Comparison of ENCODE assay signal across 15 cellular contexts in the genomic region with DNA sequence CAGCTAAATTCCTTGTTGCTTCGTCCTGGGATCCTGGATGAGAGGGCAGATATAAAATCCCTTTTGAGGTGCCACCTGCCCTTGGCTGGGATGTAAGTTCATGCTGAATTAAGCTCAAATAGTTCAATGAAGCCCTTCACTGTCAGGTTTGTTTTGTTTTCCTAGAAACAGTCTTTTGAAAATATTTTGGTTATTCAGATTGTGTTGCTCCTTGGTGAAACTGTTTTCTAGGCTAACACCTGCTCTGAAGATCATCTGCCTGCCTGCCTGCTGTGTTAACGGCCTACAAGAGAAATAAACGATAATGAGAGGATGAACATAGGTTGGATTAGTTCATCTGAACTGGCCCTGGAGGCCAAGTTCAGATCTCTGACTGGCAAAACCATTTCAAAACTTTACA.
DNase-seq lines count a peak whose midpoint lies in the region; ATAC-seq and TF ChIP-seq lines count a peak whose summit lies in the region.
"Had no signal": no experiment of that assay in that cellular context is flagged by ENCODE, and none has a peak within 500 bp of the region (broad histone marks: within the 10 kb centered on the region; RNA-seq: fewer than 3 reads in every experiment).

No MANE protein-coding gene starts in this region.

- H3K4me3 Mint-ChIP-seq in T-helper 17 cell (no peak overlapping the region), nephron progenitor cell (no peak overlapping the region)
- H3K4me3 Mint-ChIP-seq: T-cell had no signal

- no peaks in the 10 kb centered on the region for H3K9me3 ChIP-seq in T-helper 17 cell (ENCODE audit: control insufficient read depth, low read length, poor library complexity, severe bottlenecking)
- H3K9me3 ChIP-seq: HAP-1 had no signal

- H3K27ac Mint-ChIP-seq in T-helper 17 cell (peak overlapping the region; percentile 54), nephron progenitor cell (peak overlapping the region; percentile 47)
- H3K27ac Mint-ChIP-seq: T-cell had no signal

- in situ Hi-C loops in ACHN (cut with HindIII; ENCODE audit: low pct_ligation_motif_present, low pct_unique_long_range_greater_than_20kb, low sequenced_read_pairs) = no loop called here

- TF ChIP-seq CTCF in nephron progenitor cell (IDR thresholded peaks at IDR 0.05) = no peak

- peaks cover 28% of the 10 kb centered on the region for H3K4me1 Mint-ChIP-seq in T-helper 17 cell
- peaks cover 20% of the 10 kb centered on the region for H3K4me1 Mint-ChIP-seq in nephron progenitor cell

- DNase-seq in NCI-H2107 treated with DMSO at 0.1 percent for 48 hours (lab: John Stamatoyannopoulos, UW; ENCODE audit: unreplicated experiment) = peak; percentile 78
- DNase-seq in NCI-H2107 (lab: John Stamatoyannopoulos, UW) = no peak
- DNase-seq in NCI-H146 (lab: John Stamatoyannopoulos, UW) = peak; percentile 47
- no peak for DNase-seq in T-helper 17 cell
- no peak for DNase-seq in nephron progenitor cell
- DNase-seq in ACHN = no peak
- DNase-seq: C1 segment of cervical spinal cord, Karpas-422, NCI-H1694, NCI-H524, PC-9, T-cell had no signal

- no peaks in the 10 kb centered on the region for H3K27me3 Mint-ChIP-seq in T-helper 17 cell
- no peaks in the 10 kb centered on the region for H3K27me3 Mint-ChIP-seq in nephron progenitor cell (ENCODE audit: low read depth, poor library complexity)
- H3K27me3 Mint-ChIP-seq: T-cell had no signal

- H3K36me3 Mint-ChIP-seq in T-helper 17 cell (ENCODE audit: low read depth) (no peaks in the 10 kb centered on the region), nephron progenitor cell (ENCODE audit: low read depth) (peaks cover 29% of the 10 kb centered on the region)

- ATAC-seq in T-helper 17 cell = no peak
- no peak for ATAC-seq in SK-N-SH treated with all-trans-retinoic acid at 6 μM for 48 hours
- no peak for ATAC-seq in GM19035 (IDR thresholded peaks at IDR 0.05; ENCODE audit: unreplicated experiment)
- ATAC-seq: T-cell had no signal

- peaks cover 16% of the 10 kb centered on the region for H3K9me3 Mint-ChIP-seq in nephron progenitor cell

TF ChIP-seq in SK-N-SH treated with all-trans-retinoic acid at 6 μM for 48 hours, 23 proteins besides CTCF, POLR2A, EP300 and RAD21:
- TF ChIP-seq, protein P1, sequence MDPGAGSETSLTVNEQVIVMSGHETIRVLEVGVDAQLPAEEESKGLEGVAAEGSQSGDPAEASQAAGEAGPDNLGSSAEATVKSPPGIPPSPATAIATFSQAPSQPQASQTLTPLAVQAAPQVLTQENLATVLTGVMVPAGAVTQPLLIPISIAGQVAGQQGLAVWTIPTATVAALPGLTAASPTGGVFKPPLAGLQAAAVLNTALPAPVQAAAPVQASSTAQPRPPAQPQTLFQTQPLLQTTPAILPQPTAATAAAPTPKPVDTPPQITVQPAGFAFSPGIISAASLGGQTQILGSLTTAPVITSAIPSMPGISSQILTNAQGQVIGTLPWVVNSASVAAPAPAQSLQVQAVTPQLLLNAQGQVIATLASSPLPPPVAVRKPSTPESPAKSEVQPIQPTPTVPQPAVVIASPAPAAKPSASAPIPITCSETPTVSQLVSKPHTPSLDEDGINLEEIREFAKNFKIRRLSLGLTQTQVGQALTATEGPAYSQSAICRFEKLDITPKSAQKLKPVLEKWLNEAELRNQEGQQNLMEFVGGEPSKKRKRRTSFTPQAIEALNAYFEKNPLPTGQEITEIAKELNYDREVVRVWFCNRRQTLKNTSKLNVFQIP (CRISPR knock-in tag; IDR thresholded peaks at IDR 0.05; ENCODE audit: borderline replicate concordance, low read depth) = no peak
- TF ChIP-seq, protein P2, sequence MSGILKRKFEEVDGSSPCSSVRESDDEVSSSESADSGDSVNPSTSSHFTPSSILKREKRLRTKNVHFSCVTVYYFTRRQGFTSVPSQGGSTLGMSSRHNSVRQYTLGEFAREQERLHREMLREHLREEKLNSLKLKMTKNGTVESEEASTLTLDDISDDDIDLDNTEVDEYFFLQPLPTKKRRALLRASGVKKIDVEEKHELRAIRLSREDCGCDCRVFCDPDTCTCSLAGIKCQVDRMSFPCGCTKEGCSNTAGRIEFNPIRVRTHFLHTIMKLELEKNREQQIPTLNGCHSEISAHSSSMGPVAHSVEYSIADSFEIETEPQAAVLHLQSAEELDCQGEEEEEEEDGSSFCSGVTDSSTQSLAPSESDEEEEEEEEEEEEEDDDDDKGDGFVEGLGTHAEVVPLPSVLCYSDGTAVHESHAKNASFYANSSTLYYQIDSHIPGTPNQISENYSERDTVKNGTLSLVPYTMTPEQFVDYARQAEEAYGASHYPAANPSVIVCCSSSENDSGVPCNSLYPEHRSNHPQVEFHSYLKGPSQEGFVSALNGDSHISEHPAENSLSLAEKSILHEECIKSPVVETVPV (CRISPR knock-in tag; IDR thresholded peaks at IDR 0.05) = no peak
- TF ChIP-seq, protein P3, sequence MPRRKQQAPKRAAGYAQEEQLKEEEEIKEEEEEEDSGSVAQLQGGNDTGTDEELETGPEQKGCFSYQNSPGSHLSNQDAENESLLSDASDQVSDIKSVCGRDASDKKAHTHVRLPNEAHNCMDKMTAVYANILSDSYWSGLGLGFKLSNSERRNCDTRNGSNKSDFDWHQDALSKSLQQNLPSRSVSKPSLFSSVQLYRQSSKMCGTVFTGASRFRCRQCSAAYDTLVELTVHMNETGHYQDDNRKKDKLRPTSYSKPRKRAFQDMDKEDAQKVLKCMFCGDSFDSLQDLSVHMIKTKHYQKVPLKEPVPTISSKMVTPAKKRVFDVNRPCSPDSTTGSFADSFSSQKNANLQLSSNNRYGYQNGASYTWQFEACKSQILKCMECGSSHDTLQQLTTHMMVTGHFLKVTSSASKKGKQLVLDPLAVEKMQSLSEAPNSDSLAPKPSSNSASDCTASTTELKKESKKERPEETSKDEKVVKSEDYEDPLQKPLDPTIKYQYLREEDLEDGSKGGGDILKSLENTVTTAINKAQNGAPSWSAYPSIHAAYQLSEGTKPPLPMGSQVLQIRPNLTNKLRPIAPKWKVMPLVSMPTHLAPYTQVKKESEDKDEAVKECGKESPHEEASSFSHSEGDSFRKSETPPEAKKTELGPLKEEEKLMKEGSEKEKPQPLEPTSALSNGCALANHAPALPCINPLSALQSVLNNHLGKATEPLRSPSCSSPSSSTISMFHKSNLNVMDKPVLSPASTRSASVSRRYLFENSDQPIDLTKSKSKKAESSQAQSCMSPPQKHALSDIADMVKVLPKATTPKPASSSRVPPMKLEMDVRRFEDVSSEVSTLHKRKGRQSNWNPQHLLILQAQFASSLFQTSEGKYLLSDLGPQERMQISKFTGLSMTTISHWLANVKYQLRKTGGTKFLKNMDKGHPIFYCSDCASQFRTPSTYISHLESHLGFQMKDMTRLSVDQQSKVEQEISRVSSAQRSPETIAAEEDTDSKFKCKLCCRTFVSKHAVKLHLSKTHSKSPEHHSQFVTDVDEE (CRISPR knock-in tag; IDR thresholded peaks at IDR 0.05) = no peak
- TF ChIP-seq SNAI2 (CRISPR knock-in tag; IDR thresholded peaks at IDR 0.05) = no peak
- TF ChIP-seq BACH2 (CRISPR knock-in tag; IDR thresholded peaks at IDR 0.05; ENCODE audit: borderline replicate concordance) = no peak
- TF ChIP-seq GLIS3 (CRISPR knock-in tag; IDR thresholded peaks at IDR 0.05) = no peak
- TF ChIP-seq, protein P4, sequence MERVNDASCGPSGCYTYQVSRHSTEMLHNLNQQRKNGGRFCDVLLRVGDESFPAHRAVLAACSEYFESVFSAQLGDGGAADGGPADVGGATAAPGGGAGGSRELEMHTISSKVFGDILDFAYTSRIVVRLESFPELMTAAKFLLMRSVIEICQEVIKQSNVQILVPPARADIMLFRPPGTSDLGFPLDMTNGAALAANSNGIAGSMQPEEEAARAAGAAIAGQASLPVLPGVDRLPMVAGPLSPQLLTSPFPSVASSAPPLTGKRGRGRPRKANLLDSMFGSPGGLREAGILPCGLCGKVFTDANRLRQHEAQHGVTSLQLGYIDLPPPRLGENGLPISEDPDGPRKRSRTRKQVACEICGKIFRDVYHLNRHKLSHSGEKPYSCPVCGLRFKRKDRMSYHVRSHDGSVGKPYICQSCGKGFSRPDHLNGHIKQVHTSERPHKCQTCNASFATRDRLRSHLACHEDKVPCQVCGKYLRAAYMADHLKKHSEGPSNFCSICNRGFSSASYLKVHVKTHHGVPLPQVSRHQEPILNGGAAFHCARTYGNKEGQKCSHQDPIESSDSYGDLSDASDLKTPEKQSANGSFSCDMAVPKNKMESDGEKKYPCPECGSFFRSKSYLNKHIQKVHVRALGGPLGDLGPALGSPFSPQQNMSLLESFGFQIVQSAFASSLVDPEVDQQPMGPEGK (CRISPR knock-in tag; IDR thresholded peaks at IDR 0.05; ENCODE audit: borderline replicate concordance) = no peak
- TF ChIP-seq ZNF565 (CRISPR knock-in tag; conservative IDR thresholded peaks at IDR 0.05; ENCODE audit: low read depth) = no peak
- no peak for TF ChIP-seq ZNF70 (CRISPR knock-in tag; IDR thresholded peaks at IDR 0.05)
- TF ChIP-seq, protein P5, sequence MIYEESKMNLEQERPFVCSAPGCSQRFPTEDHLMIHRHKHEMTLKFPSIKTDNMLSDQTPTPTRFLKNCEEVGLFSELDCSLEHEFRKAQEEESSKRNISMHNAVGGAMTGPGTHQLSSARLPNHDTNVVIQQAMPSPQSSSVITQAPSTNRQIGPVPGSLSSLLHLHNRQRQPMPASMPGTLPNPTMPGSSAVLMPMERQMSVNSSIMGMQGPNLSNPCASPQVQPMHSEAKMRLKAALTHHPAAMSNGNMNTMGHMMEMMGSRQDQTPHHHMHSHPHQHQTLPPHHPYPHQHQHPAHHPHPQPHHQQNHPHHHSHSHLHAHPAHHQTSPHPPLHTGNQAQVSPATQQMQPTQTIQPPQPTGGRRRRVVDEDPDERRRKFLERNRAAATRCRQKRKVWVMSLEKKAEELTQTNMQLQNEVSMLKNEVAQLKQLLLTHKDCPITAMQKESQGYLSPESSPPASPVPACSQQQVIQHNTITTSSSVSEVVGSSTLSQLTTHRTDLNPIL (CRISPR knock-in tag; IDR thresholded peaks at IDR 0.05; ENCODE audit: low read depth) = no peak
- TF ChIP-seq TOX (CRISPR knock-in tag; IDR thresholded peaks at IDR 0.05; ENCODE audit: borderline replicate concordance) = no peak
- TF ChIP-seq PPARA (CRISPR knock-in tag; IDR thresholded peaks at IDR 0.05; ENCODE audit: borderline replicate concordance) = no peak
- no peak for TF ChIP-seq ZFP3 (CRISPR knock-in tag; IDR thresholded peaks at IDR 0.05)
- no peak for TF ChIP-seq CSDC2 (CRISPR knock-in tag; IDR thresholded peaks at IDR 0.05)

Comparison
In these comparisons a context has a peak if more than half of its experiments do, and no peak if none do; other contexts are left out.
1. DNase-seq: peak in NCI-H2107 treated with DMSO at 0.1 percent for 48 hours (single experiment) and NCI-H146 (single experiment); none in NCI-H2107 (single experiment), T-helper 17 cell (0 of 3), nephron progenitor cell (single experiment) and ACHN (single experiment).